ENCODE assay signal across 1 cellular context in the genomic region with DNA sequence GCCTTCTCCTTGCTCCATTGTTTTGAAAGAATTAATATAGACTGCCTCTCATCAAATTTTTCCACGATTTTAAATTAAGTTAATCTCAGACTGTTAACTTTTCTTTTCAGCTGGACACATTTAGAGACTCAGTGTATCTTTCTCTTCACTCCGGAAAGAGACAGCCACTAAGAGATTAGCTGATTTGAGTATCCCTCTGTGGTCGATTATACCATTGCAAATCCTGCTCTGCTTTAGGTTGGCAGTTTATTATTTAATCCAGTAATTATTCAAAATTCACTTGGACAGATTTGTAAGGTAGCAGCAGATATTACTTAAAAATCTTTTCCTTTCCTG.
TF ChIP-seq lines count a peak whose summit lies in the region.

No MANE protein-coding gene starts in this region.

TF ChIP-seq in GM12878, 131 proteins besides CTCF, POLR2A, EP300 and RAD21:
- TF ChIP-seq NFIC (IDR thresholded peaks at IDR 0.05; ENCODE audit: low read depth, low read length) = 0 out of 2 replicates have a peak, but pooled peaks have one; percentile 33
- TF ChIP-seq, protein P1, sequence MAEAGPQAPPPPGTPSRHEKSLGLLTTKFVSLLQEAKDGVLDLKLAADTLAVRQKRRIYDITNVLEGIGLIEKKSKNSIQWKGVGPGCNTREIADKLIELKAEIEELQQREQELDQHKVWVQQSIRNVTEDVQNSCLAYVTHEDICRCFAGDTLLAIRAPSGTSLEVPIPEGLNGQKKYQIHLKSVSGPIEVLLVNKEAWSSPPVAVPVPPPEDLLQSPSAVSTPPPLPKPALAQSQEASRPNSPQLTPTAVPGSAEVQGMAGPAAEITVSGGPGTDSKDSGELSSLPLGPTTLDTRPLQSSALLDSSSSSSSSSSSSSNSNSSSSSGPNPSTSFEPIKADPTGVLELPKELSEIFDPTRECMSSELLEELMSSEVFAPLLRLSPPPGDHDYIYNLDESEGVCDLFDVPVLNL (IDR thresholded peaks at IDR 0.05; ENCODE audit: low read depth, low read length) = no peak
